Comparison of ENCODE assay signal across 4 cellular contexts in the genomic region with DNA sequence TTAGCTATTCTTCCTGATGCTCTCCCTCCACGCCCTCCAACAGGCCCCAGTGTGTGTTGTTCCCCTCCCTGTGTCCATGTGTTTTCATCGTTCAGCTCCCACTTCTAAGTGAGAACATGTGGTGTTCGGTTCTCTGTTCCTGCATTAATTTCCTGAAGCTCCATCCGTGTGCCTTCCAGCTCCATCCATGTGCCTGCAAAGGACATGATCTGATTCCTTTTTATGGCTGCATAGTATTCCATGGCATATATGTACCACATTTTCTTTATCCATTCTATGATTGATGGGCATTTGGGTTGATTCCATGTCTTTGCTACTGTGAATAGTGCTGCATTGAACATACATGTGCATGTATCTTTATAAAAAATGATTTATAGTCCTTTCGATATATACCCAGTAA.
TF ChIP-seq lines count a peak whose summit lies in the region.

No MANE protein-coding gene starts in this region.

TF ChIP-seq in HEK293, 187 proteins besides CTCF, POLR2A, EP300 and RAD21:
- peak; percentile 95 for TF ChIP-seq ZNF146 (tag by site-specific recombination; IDR thresholded peaks at IDR 0.05)

TF ChIP-seq in SK-N-SH treated with all-trans-retinoic acid at 6 μM for 48 hours, 23 proteins besides CTCF, POLR2A, EP300 and RAD21:
- peak; percentile 86 for TF ChIP-seq ZNF8 (CRISPR knock-in tag; IDR thresholded peaks at IDR 0.05)

TF ChIP-seq in K562, 482 proteins besides CTCF, POLR2A, EP300 and RAD21:
- TF ChIP-seq KDM1A (IDR thresholded peaks at IDR 0.05), result peak in 1 of 2 experiments; percentile 36; a peak in 1 of 4 replicates
- TF ChIP-seq BCOR (IDR thresholded peaks at IDR 0.05), result peak; percentile 65
- TF ChIP-seq ZNF146 (CRISPR knock-in tag; IDR thresholded peaks at IDR 0.05; ENCODE audit: unreplicated experiment), result peak; percentile 96

TF ChIP-seq in HepG2, 621 proteins besides CTCF, POLR2A, EP300 and RAD21:
- TF ChIP-seq, protein P1, sequence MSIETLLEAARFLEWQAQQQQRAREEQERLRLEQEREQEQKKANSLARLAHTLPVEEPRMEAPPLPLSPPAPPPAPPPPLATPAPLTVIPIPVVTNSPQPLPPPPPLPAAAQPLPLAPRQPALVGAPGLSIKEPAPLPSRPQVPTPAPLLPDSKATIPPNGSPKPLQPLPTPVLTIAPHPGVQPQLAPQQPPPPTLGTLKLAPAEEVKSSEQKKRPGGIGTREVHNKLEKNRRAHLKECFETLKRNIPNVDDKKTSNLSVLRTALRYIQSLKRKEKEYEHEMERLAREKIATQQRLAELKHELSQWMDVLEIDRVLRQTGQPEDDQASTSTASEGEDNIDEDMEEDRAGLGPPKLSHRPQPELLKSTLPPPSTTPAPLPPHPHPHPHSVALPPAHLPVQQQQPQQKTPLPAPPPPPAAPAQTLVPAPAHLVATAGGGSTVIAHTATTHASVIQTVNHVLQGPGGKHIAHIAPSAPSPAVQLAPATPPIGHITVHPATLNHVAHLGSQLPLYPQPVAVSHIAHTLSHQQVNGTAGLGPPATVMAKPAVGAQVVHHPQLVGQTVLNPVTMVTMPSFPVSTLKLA (IDR thresholded peaks at IDR 0.05), result peak; percentile 71
- TF ChIP-seq ZMYM3 (CRISPR knock-in tag; IDR thresholded peaks at IDR 0.05), result peak; percentile 52; the same call in 1 of the 2 replicates
